ENCODE assay signal across 8 cellular contexts in the genomic region with DNA sequence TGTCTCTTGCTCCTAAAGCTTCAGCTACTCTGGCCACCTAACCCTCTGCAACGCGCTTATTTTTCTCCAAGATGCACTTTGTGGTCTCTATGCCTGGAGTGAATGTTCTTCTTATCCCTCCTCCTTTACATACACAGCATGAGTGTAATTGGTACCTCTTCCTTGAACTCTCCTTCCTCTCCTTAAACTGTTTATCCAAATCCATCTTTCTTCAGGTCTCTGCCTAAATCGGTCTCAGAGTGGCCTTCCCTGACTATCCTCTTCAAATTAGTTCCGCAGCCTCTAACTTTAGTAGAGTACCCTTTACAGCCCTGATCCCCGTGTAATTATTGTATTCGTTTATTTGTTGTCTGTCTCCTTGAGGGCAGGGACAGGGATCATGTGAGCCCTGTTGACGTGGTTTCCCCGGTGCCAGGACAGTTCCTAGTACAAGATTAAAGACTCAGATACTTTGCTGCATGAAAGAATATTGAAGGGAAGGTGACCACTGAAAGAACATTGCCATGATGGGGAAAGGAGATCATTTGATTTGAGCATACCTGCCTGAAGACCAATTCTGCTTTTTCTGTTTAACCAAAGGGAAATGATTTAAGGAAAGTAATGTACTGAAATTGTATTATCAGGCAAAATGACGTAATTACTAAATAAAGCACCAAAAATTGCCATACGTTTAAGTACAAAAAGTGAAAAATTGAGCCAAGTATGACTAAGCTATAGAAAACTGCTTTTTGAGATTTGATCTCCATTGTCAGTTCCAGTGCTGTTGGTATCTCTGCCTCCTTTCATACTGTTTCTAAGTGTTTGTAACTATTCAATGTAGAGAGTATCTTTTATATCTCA.
DNase-seq lines count a peak whose midpoint lies in the region; ATAC-seq and TF ChIP-seq lines count a peak whose summit lies in the region.

No MANE protein-coding gene starts in this region.

- H3K27ac Mint-ChIP-seq in activated naive CD4-positive, alpha-beta T cell treated with anti-CD3 and anti-CD28 coated beads, Interleukin-2, amount 10 ng/mL, durations not matched to agents 7 days and 5 days, result peak overlapping the region; percentile 99

- H3K36me3 Mint-ChIP-seq in activated naive CD4-positive, alpha-beta T cell treated with anti-CD3 and anti-CD28 coated beads, Interleukin-2, amount 10 ng/mL, durations not matched to agents 7 days and 5 days, result peaks cover 44% of the 10 kb centered on the region

- H3K4me3 Mint-ChIP-seq in activated naive CD4-positive, alpha-beta T cell treated with anti-CD3 and anti-CD28 coated beads, Interleukin-2, amount 10 ng/mL, durations not matched to agents 7 days and 5 days, result peak overlapping the region; percentile 95

- H3K36me3 ChIP-seq in effector memory CD4-positive, alpha-beta T cell (ENCODE audit: control insufficient read depth, insufficient read depth, low read length), result peaks cover 12% of the 10 kb centered on the region
- peaks cover 7 to 25% of the 10 kb centered on the region in 2 donors for H3K36me3 ChIP-seq in muscle layer of duodenum (ENCODE audit: control insufficient read depth in 1 of 2, insufficient read depth in 2 of 2, low read length in 2 of 2)

- H3K9me3 ChIP-seq in effector memory CD4-positive, alpha-beta T cell (ENCODE audit: control insufficient read depth, low read length), result no peaks in the 10 kb centered on the region
- no peaks in the 10 kb centered on the region for H3K9me3 ChIP-seq in muscle layer of duodenum (ENCODE audit: control insufficient read depth in 1 of 2, low read length in 2 of 2)

- ATAC-seq in HG03139 (IDR thresholded peaks at IDR 0.05; ENCODE audit: unreplicated experiment) (no peak), GM18502 (IDR thresholded peaks at IDR 0.05; ENCODE audit: poor library complexity, unreplicated experiment) (no peak)

- peak overlapping the region; percentile 71 for H3K4me3 ChIP-seq in effector memory CD4-positive, alpha-beta T cell (ENCODE audit: insufficient read depth, low read depth, low read length, poor library complexity, severe bottlenecking)
- peak overlapping the region; percentile 74 to 85 for H3K4me3 ChIP-seq in muscle layer of duodenum (ENCODE audit: low read depth in 1 of 2, low read length in 2 of 2)

- peaks cover 33% of the 10 kb centered on the region for H3K4me1 ChIP-seq in effector memory CD4-positive, alpha-beta T cell (ENCODE audit: control insufficient read depth, insufficient read depth, low read length, poor library complexity, severe bottlenecking)
- H3K4me1 ChIP-seq in muscle layer of duodenum (ENCODE audit: control insufficient read depth in 1 of 2, insufficient read depth in 2 of 2, low read length in 2 of 2), result peaks cover 22 to 36% of the 10 kb centered on the region in 2 donors

- no peaks in the 10 kb centered on the region for H3K9me3 Mint-ChIP-seq in activated naive CD4-positive, alpha-beta T cell treated with anti-CD3 and anti-CD28 coated beads, Interleukin-2, amount 10 ng/mL, durations not matched to agents 7 days and 5 days

- DNase-seq in activated naive CD4-positive, alpha-beta T cell treated with anti-CD3 and anti-CD28 coated beads, Interleukin-2, amount 10 ng/mL, durations not matched to agents 7 days and 5 days, result peak; percentile 24
- no peak for DNase-seq in activated naive CD4-positive, alpha-beta T cell treated with anti-CD3 and anti-CD28 coated beads, Interleukin-2, amount 50 U/mL, for 16 hours
- DNase-seq in RWPE1 (ENCODE audit: low spot score), result peak; percentile 10
- peak in 1 of 3 donors; percentile 15 for DNase-seq in effector memory CD4-positive, alpha-beta T cell
- DNase-seq in posterior cingulate gyrus, result no peak

- no peaks in the 10 kb centered on the region for H3K27me3 ChIP-seq in effector memory CD4-positive, alpha-beta T cell (replicated peaks; ENCODE audit: control insufficient read depth, insufficient read depth, low read length, poor library complexity, severe bottlenecking)
- no peaks in the 10 kb centered on the region for H3K27me3 ChIP-seq in muscle layer of duodenum (ENCODE audit: low read depth, low read length)

- CTCF ChIA-PET in activated naive CD4-positive, alpha-beta T cell treated with anti-CD3 and anti-CD28 coated beads, Interleukin-2, amount 10 ng/mL, durations not matched to agents 7 days and 5 days (lab: Charles Lee), result no interaction called here
- CTCF ChIA-PET in RWPE1 (lab: Yijun Ruan, JAX), result interaction anchor here (0.6 to 0.8 kb wide), 2 partner anchors 77 to 80 kb away, joined by 4 to 5 read pairs; no protein-coding TSS in a partner anchor

- POLR2A ChIA-PET in RWPE1 (lab: Yijun Ruan, JAX; ENCODE audit: low non-redundant PET), result no interaction called here

- TF ChIP-seq CTCF in RWPE1 (conservative IDR thresholded peaks at IDR 0.05; ENCODE audit: low read depth), result no peak

- H3K27ac ChIP-seq in RWPE1 (no peak overlapping the region), muscle layer of duodenum (ENCODE audit: low read length) (peak overlapping the region; percentile 95)
- H3K27ac ChIP-seq in effector memory CD4-positive, alpha-beta T cell (ENCODE audit: insufficient read depth, low read length, poor library complexity, severe bottlenecking), result peak overlapping the region; percentile 99

- H3K4me1 Mint-ChIP-seq in activated naive CD4-positive, alpha-beta T cell treated with anti-CD3 and anti-CD28 coated beads, Interleukin-2, amount 10 ng/mL, durations not matched to agents 7 days and 5 days, result peaks cover 56% of the 10 kb centered on the region

- no peaks in the 10 kb centered on the region for H3K27me3 Mint-ChIP-seq in activated naive CD4-positive, alpha-beta T cell treated with anti-CD3 and anti-CD28 coated beads, Interleukin-2, amount 10 ng/mL, durations not matched to agents 7 days and 5 days

- intact Hi-C loops in posterior cingulate gyrus (cut with DNase I), result loop anchor here (5.0 kb wide), 1 partner anchor 298 kb away; a partner anchor contains a TSS

Comparison
In these comparisons a context has a peak if more than half of its experiments do, and no peak if none do; other contexts are left out.
1. DNase-seq: peak in activated naive CD4-positive, alpha-beta T cell treated with anti-CD3 and anti-CD28 coated beads, Interleukin-2, amount 10 ng/mL, durations not matched to agents 7 days and 5 days (single experiment) and RWPE1 (single experiment); none in activated naive CD4-positive, alpha-beta T cell treated with anti-CD3 and anti-CD28 coated beads, Interleukin-2, amount 50 U/mL, for 16 hours (single experiment) and posterior cingulate gyrus (0 of 10).